ENCODE assay signal across 18 cellular contexts in genomic region chr2:205680903-205681302, GRCh38. TPM values are rescaled to one million over a fixed set of nuclear protein-coding genes. Genes with fewer than 3 reads are reported as not detected.
DNase-seq lines count a peak whose midpoint lies in the region; ATAC-seq and TF ChIP-seq lines count a peak whose summit lies in the region.
"Had no signal": no experiment of that assay in that cellular context is flagged by ENCODE, and none has a peak within 500 bp of the region (broad histone marks: within the 10 kb centered on the region; RNA-seq: fewer than 3 reads in every experiment).

No MANE protein-coding gene starts in this region.

- BruUV-seq in IMR-90 (replicated peaks; lab: Mats Ljungman, UMichigan) (no TSS peak), A673 (replicated peaks; lab: Mats Ljungman, UMichigan) (no TSS peak)

- peaks cover 3 to 24% of the 10 kb centered on the region in 2 experiments for H3K79me1 ChIP-seq in IMR-90 (ENCODE audit: low read depth in 1 of 2, low read length in 2 of 2)

- H4K8ac ChIP-seq in IMR-90 (ENCODE audit: low read depth in 2 of 2, low read length in 2 of 2): no peak overlapping the region; a peak in 2 of 4 replicates

- no peak for DNase-seq in IMR-90
- peak; percentile 35 for DNase-seq in adipocyte (ENCODE audit: low read depth)
- no peak for DNase-seq in left lung
- DNase-seq in smooth muscle cell (lab: John Stamatoyannopoulos, UW; ENCODE audit: unreplicated experiment): no peak
- no peak for DNase-seq in NCI-H2171 treated with DMSO at 0.1 percent for 48 hours (lab: John Stamatoyannopoulos, UW)
- DNase-seq in A673 (ENCODE audit: low spot score): no peak
- DNase-seq in COR-L47 (lab: John Stamatoyannopoulos, UW): no peak
- DNase-seq: activated naive CD4-positive, alpha-beta T cell treated with Interleukin-2 at 50 U/mL for 16 hours; anterior cingulate cortex; effector CD4-positive, alpha-beta T cell; HCEC 1CT; head of caudate nucleus; NCI-H187; NCI-H510A; posterior cingulate gyrus; stimulated activated naive CD8-positive, alpha-beta T cell treated with anti-CD3 and anti-CD28 coated beads, Interleukin-15, amount 100 ng/mL, for 72 hours had no signal

- peak overlapping the region; percentile 72; the same call in 1 of the 2 replicates for H3K4ac ChIP-seq in IMR-90 (ENCODE audit: low read depth, low read length)

- no peak overlapping the region for H3K56ac ChIP-seq in IMR-90 (ENCODE audit: extremely low read depth, insufficient read depth, low read length)

- TF ChIP-seq CTCF in IMR-90 (conservative IDR thresholded peaks at IDR 0.05; ENCODE audit: low read depth, low read length): no peak
- TF ChIP-seq CTCF in left lung (IDR thresholded peaks at IDR 0.05): no peak
- no peak for TF ChIP-seq CTCF in smooth muscle cell (IDR thresholded peaks at IDR 0.05; ENCODE audit: borderline replicate concordance, insufficient read depth, poor library complexity, severe bottlenecking)
- no peak for TF ChIP-seq CTCF in A673 (conservative IDR thresholded peaks at IDR 0.05; ENCODE audit: low read depth, low read length)

- no peak overlapping the region for H3K18ac ChIP-seq in IMR-90 (ENCODE audit: low read depth, low read length)

- H3K23ac ChIP-seq in IMR-90 (ENCODE audit: low read depth, low read length): peak overlapping the region; percentile 87; the same call in 1 of the 2 replicates

- WGBS in IMR-90 (ENCODE audit: extremely low coverage in 2 of 2, insufficient read length in 1 of 2), 2 experiments: no CpG with 5 or more reads among the region's 4 CpGs
- WGBS in smooth muscle cell (ENCODE audit: low lambda C conversion rate): 46% methylated on average over 4 of the region's 4 CpGs

- H3K27me3 ChIP-seq in IMR-90 (ENCODE audit: control insufficient read depth, insufficient read depth, low read length): no peaks in the 10 kb centered on the region
- no peaks in the 10 kb centered on the region for H3K27me3 ChIP-seq in adipocyte (replicated peaks; ENCODE audit: control insufficient read depth, insufficient read depth, low read length)
- H3K27me3 ChIP-seq in left lung: peaks cover 0 to 58% of the 10 kb centered on the region in 2 donors
- no peaks in the 10 kb centered on the region for H3K27me3 ChIP-seq in smooth muscle cell (ENCODE audit: low read depth)
- H3K27me3 ChIP-seq in A673 (replicated peaks; ENCODE audit: insufficient read depth, low read depth, low read length, poor library complexity): peaks cover 35% of the 10 kb centered on the region

- H2BK20ac ChIP-seq in IMR-90 (ENCODE audit: low read depth, low read length): no peak overlapping the region

- H2BK5ac ChIP-seq in IMR-90 (ENCODE audit: low read depth, low read length, poor library complexity, severe bottlenecking): no peak overlapping the region

- peaks cover 32% of the 10 kb centered on the region for H3K79me2 ChIP-seq in smooth muscle cell (ENCODE audit: low read depth)

- no peaks in the 10 kb centered on the region for H3K36me3 ChIP-seq in IMR-90 (ENCODE audit: control insufficient read depth, insufficient read depth, low read length)
- no peaks in the 10 kb centered on the region for H3K36me3 ChIP-seq in adipocyte (ENCODE audit: control insufficient read depth, insufficient read depth, low read length, severe bottlenecking)
- H3K36me3 ChIP-seq in left lung: no peaks in the 10 kb centered on the region
- H3K36me3 ChIP-seq in smooth muscle cell (ENCODE audit: low read depth): no peaks in the 10 kb centered on the region
- no peaks in the 10 kb centered on the region for H3K36me3 ChIP-seq in A673 (ENCODE audit: insufficient read depth, low read length, poor library complexity, severe bottlenecking)

- 0 out of 2 replicates have a peak overlapping the region, but pooled peaks have one; percentile 31 for H4K91ac ChIP-seq in IMR-90 (ENCODE audit: insufficient read depth, low read depth, low read length)

- POLR2A ChIA-PET in IMR-90 (lab: Charles Lee; ENCODE audit: unreplicated experiment): interaction anchor here (0.6 kb wide), 1 partner anchor 1420 kb away, joined by 5 read pairs; no protein-coding TSS in a partner anchor
- POLR2A ChIA-PET in A673 (lab: Charles Lee; ENCODE audit: low non-redundant PET): no interaction called here

- 0 out of 2 replicates have a peak overlapping the region, but pooled peaks have one; percentile 32 for H2AK5ac ChIP-seq in IMR-90 (ENCODE audit: low read depth, low read length)

- H3K9me1 ChIP-seq in IMR-90 (ENCODE audit: insufficient read depth, low read length): 0 out of 2 replicates have a peak, but pooled peaks cover 4% of the 10 kb centered on the region

- TF ChIP-seq POLR2A in IMR-90 (IDR thresholded peaks at IDR 0.05; ENCODE audit: low read depth, low read length): no peak

- no peak overlapping the region for H3K4me3 ChIP-seq in IMR-90 (ENCODE audit: insufficient read depth, low read depth, low read length)
- H3K4me3 ChIP-seq in adipocyte (ENCODE audit: low read length): no peak overlapping the region
- no peak overlapping the region for H3K4me3 ChIP-seq in left lung
- H3K4me3 ChIP-seq in smooth muscle cell: no peak overlapping the region
- H3K4me3 ChIP-seq in A673 (ENCODE audit: low read depth, low read length, poor library complexity, severe bottlenecking): no peak overlapping the region

- H2AK9ac ChIP-seq in IMR-90 (replicated peaks; ENCODE audit: low read depth, low read length, poor library complexity): no peak overlapping the region

- in situ Hi-C loops in IMR-90 (cut with MboI; ENCODE audit: low sequenced_read_pairs): loop anchor here (10.0 to 25.0 kb wide), 2 partner anchors 244 to 1144 kb away; partner anchors contain the start of gene PARD3B

- peak overlapping the region; percentile 28; the same call in 2 of the 3 replicates for H2BK15ac ChIP-seq in IMR-90 (ENCODE audit: low read depth, low read length)

- intact Hi-C loops in IMR-90 (cut with micrococcal nuclease): loop anchor here (2.0 to 10.0 kb wide), 8 partner anchors 131 to 1536 kb away; partner anchors contain the start of gene PARD3B
- intact Hi-C loops in left lung (cut with DNase I): loop anchor here in 1 of 2 donors (10.0 kb wide), 1 partner anchor 1356 kb away; no protein-coding TSS in a partner anchor
- intact Hi-C loops in A673 (cut with micrococcal nuclease; ENCODE audit: unreplicated experiment): loop anchor here (2.0 to 10.0 kb wide), 7 partner anchors 206 to 1656 kb away; no protein-coding TSS in a partner anchor

- dilution Hi-C loops in IMR-90 (cut with HindIII; ENCODE audit: low sequenced_read_pairs, unreplicated experiment): no loop called here

- H3K14ac ChIP-seq in IMR-90 (replicated peaks; ENCODE audit: low read depth, low read length): peak overlapping the region; percentile 29; the same call in 1 of the 2 replicates

- H3K9me3 ChIP-seq in IMR-90 (ENCODE audit: control insufficient read depth, insufficient read depth, low read length) (no peaks in the 10 kb centered on the region), adipocyte (ENCODE audit: control insufficient read depth, low read length) (no peaks in the 10 kb centered on the region), left lung (no peaks in the 10 kb centered on the region), smooth muscle cell (replicated peaks; ENCODE audit: low read depth) (no peaks in the 10 kb centered on the region), A673 (ENCODE audit: low read depth, low read length, poor library complexity, severe bottlenecking) (no peaks in the 10 kb centered on the region)

- 0 out of 2 replicates have a peak overlapping the region, but pooled peaks have one; percentile 56 for H2BK120ac ChIP-seq in IMR-90 (ENCODE audit: low read depth, low read length)

- CTCF ChIA-PET in IMR-90 (lab: Yijun Ruan, JAX) (no interaction called here), A673 (lab: Charles Lee) (interaction anchor here (0.6 kb wide), 1 partner anchor 793 kb away, joined by 8 read pairs; no protein-coding TSS in a partner anchor)

- no peak overlapping the region for H2AFZ ChIP-seq in IMR-90 (replicated peaks; ENCODE audit: low read length, poor library complexity)
- no peak overlapping the region for H2AFZ ChIP-seq in smooth muscle cell (ENCODE audit: low read depth)

- no peak overlapping the region for H4K5ac ChIP-seq in IMR-90 (ENCODE audit: low read depth, low read length)

- no peak overlapping the region for H3K4me2 ChIP-seq in IMR-90 (ENCODE audit: low read depth, low read length)
- peak overlapping the region; percentile 100 for H3K4me2 ChIP-seq in smooth muscle cell

- peaks cover 2% of the 10 kb centered on the region; the same call in 1 of the 2 replicates for H3K4me1 ChIP-seq in IMR-90 (ENCODE audit: control insufficient read depth, insufficient read depth, low read length)
- peaks cover 26% of the 10 kb centered on the region for H3K4me1 ChIP-seq in adipocyte (ENCODE audit: control insufficient read depth, insufficient read depth, low read length)
- H3K4me1 ChIP-seq in left lung: peaks cover 6 to 30% of the 10 kb centered on the region in 2 donors
- H3K4me1 ChIP-seq in smooth muscle cell (ENCODE audit: low read depth): peaks cover 20% of the 10 kb centered on the region
- peaks cover 13% of the 10 kb centered on the region for H3K4me1 ChIP-seq in A673 (ENCODE audit: insufficient read depth, low read length, poor library complexity, severe bottlenecking)

- no peak overlapping the region for H3K27ac ChIP-seq in IMR-90 (ENCODE audit: insufficient read depth, low read length)
- no peak overlapping the region for H3K27ac ChIP-seq in left lung
- H3K27ac ChIP-seq in smooth muscle cell (ENCODE audit: low read depth): peak overlapping the region; percentile 23
- no peak overlapping the region for H3K27ac ChIP-seq in A673 (ENCODE audit: low read depth, low read length, poor library complexity, severe bottlenecking)
- H3K27ac ChIP-seq: RWPE1 had no signal

- H3F3A ChIP-seq in smooth muscle cell (ENCODE audit: low read depth): peaks cover 14% of the 10 kb centered on the region

- TF ChIP-seq RAD21 in IMR-90 (IDR thresholded peaks at IDR 0.05; ENCODE audit: low read length): no peak

- no peaks in the 10 kb centered on the region; the same call in 1 of the 2 replicates for H4K20me1 ChIP-seq in IMR-90 (ENCODE audit: insufficient read depth, low read length)
- peaks cover 11% of the 10 kb centered on the region for H4K20me1 ChIP-seq in smooth muscle cell (ENCODE audit: low read depth)

- no peak overlapping the region for H3K9ac ChIP-seq in IMR-90 (ENCODE audit: low read depth, low read length)
- H3K9ac ChIP-seq in adipocyte (ENCODE audit: low read length): peak overlapping the region; percentile 14
- no peak overlapping the region for H3K9ac ChIP-seq in smooth muscle cell (ENCODE audit: low read depth)

- ATAC-seq in IMR-90 (ENCODE audit: low read depth): no peak
- peak; percentile 4 for ATAC-seq in left lung
- ATAC-seq in HG03457 (IDR thresholded peaks at IDR 0.05; ENCODE audit: unreplicated experiment): no peak
- ATAC-seq: stimulated activated naive CD8-positive, alpha-beta T cell treated with anti-CD3 and anti-CD28 coated beads, Interleukin-15, amount 100 ng/mL, for 72 hours had no signal

RNA-seq across cellular contexts. Expression of gene NRP2, which starts 1.4 kb away (rescaled TPM):
- total RNA-seq in IMR-90 (2012; rRNA removed) (43.3 and 46.4 TPM in 2 replicates), left lung (100 to 1,000 TPM in 1 of 2 donors, 10 to 100 TPM in 1; 75.7 to 122 TPM), smooth muscle cell (70.4 and 96.1 TPM in 2 replicates), A673 (2021) (4.0 and 7.7 TPM in 2 replicates)
- polyA plus RNA-seq in IMR-90 (2012; rRNA removed) (45.2 and 51.3 TPM in 2 replicates), smooth muscle cell (53.2 and 58.4 TPM in 2 replicates)
- polyA plus RNA-seq in IMR-90 (2012; cell fraction: cytosol; rRNA removed): 40.6 and 48.8 TPM in 2 replicates
- polyA plus RNA-seq in IMR-90 (2012; cell fraction: nucleus; rRNA removed; ENCODE audit: low replicate concordance): 27.6 and 54.4 TPM in 2 replicates
